Comparison of ENCODE assay signal across 1 cellular context in the genomic region with DNA sequence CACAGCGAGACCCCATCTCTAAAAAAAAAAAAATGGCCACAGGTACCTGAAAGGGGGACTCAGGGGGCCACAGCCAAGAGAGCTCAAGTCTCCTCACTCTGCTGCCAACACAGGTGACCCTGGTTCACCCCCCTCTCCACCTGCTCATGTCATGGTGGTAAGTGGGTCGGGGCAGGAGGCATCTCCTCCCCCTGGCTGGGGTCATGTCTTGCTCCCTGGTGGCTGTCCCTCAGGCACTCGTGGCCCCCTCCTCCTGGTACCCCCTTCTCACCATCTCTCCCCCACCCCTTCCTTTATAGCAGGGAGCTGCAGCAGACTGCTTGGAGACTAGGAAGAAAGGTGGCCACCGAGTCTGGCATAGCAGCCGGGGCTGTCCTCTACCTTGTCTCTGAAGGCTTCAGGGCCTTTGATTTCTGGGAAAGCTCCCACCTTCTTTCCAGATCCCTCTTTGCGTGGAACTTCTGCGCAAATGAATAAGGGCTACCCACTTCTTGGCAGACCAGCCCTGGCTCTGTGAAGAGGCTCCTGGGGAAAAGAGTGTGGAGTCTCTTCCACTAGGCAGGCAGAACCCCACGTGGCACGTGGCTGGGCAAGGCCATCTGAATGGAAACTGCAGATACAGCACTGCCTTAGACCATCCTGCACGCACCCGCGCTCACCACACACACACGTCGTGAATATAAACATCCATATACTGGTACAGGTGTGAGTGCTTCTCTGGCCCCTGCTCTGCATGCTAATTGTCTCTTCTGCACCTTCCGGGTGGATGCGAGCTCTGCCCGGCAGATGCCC.
TF ChIP-seq lines count a peak whose summit lies in the region.

No MANE protein-coding gene starts in this region.

TF ChIP-seq in H1, 55 proteins besides CTCF, POLR2A, EP300 and RAD21:
- TF ChIP-seq ATF3 (IDR thresholded peaks at IDR 0.05; ENCODE audit: insufficient read depth, low read depth, low read length): no peak
- no peak for TF ChIP-seq EZH2 (IDR thresholded peaks at IDR 0.05; ENCODE audit: low read depth, low read length, severe bottlenecking)
- TF ChIP-seq, protein P1, sequence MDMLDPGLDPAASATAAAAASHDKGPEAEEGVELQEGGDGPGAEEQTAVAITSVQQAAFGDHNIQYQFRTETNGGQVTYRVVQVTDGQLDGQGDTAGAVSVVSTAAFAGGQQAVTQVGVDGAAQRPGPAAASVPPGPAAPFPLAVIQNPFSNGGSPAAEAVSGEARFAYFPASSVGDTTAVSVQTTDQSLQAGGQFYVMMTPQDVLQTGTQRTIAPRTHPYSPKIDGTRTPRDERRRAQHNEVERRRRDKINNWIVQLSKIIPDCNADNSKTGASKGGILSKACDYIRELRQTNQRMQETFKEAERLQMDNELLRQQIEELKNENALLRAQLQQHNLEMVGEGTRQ (IDR thresholded peaks at IDR 0.05; ENCODE audit: low read length): no peak
- TF ChIP-seq BCL11A (IDR thresholded peaks at IDR 0.05; ENCODE audit: low read depth in 2 of 2, low read length in 2 of 2): no peak
- no peak for TF ChIP-seq RBBP5 (IDR thresholded peaks at IDR 0.05; ENCODE audit: borderline replicate concordance, low read depth, low read length)
- TF ChIP-seq GABPA (IDR thresholded peaks at IDR 0.05; ENCODE audit: borderline replicate concordance, insufficient read depth, low read length): no peak
- no peak for TF ChIP-seq SP4 (IDR thresholded peaks at IDR 0.05; ENCODE audit: low read length)
- TF ChIP-seq SIRT6 (IDR thresholded peaks at IDR 0.05; ENCODE audit: low read length): no peak
